Comparison of ENCODE assay signal across 14 cellular contexts in genomic region chr9:20320921-20321320, GRCh38.
DNase-seq lines count a peak whose midpoint lies in the region; ATAC-seq and TF ChIP-seq lines count a peak whose summit lies in the region.
"Had no signal": no experiment of that assay in that cellular context is flagged by ENCODE, and none has a peak within 500 bp of the region (broad histone marks: within the 10 kb centered on the region; RNA-seq: fewer than 3 reads in every experiment).

No MANE protein-coding gene starts in this region.

- peaks cover 0 to 6% of the 10 kb centered on the region in 2 donors for H3K4me1 ChIP-seq in left lung

- no peak for DNase-seq in stimulated activated naive CD8-positive, alpha-beta T cell treated with anti-CD3 and anti-CD28 coated beads, Interleukin-15, Interleukin-2, amounts not matched to agents 100 U/mL and 50 U/mL, for 24 hours
- DNase-seq in left lung (no peak), middle frontal gyrus (ENCODE audit: extremely low spot score, low spot score) (no peak), NCI-H1105 (lab: John Stamatoyannopoulos, UW) (no peak)
- DNase-seq in activated CD4-positive, CD25-positive, alpha-beta regulatory T cell (lab: John Stamatoyannopoulos, UW), result no peak
- DNase-seq: DMS 273 treated with DMSO at 0.1 percent for 48 hours, dorsolateral prefrontal cortex, NCI-H2171 treated with DMSO at 0.1 percent for 48 hours, occipital lobe, WERI-Rb-1 had no signal

- no peak for TF ChIP-seq CTCF in left lung (IDR thresholded peaks at IDR 0.05)

- H3K27ac ChIP-seq in left lung, result no peak overlapping the region
- H3K27ac ChIP-seq: dorsolateral prefrontal cortex, WERI-Rb-1 had no signal

- H3K9me3 ChIP-seq in left lung, result no peaks in the 10 kb centered on the region
- H3K9me3 ChIP-seq: SJSA1 had no signal

- H3K27me3 ChIP-seq in left lung, result no peaks in the 10 kb centered on the region
- H3K27me3 ChIP-seq: SJSA1 had no signal

- peak overlapping the region; percentile 88 for H3K27ac Mint-ChIP-seq in stimulated activated naive CD8-positive, alpha-beta T cell treated with anti-CD3 and anti-CD28 coated beads, Interleukin-15, Interleukin-2, amounts not matched to agents 100 ng/mL and 50 ng/mL, for 24 hours
- H3K27ac Mint-ChIP-seq in activated naive CD8-positive, alpha-beta T cell, result peak overlapping the region; percentile 75

- no peaks in the 10 kb centered on the region for H3K9me3 Mint-ChIP-seq in stimulated activated naive CD8-positive, alpha-beta T cell treated with anti-CD3 and anti-CD28 coated beads, Interleukin-15, Interleukin-2, amounts not matched to agents 100 ng/mL and 50 ng/mL, for 24 hours
- no peaks in the 10 kb centered on the region for H3K9me3 Mint-ChIP-seq in activated naive CD8-positive, alpha-beta T cell (ENCODE audit: low read depth)

- H3K4me3 Mint-ChIP-seq in stimulated activated naive CD8-positive, alpha-beta T cell treated with anti-CD3 and anti-CD28 coated beads, Interleukin-15, Interleukin-2, amounts not matched to agents 100 ng/mL and 50 ng/mL, for 24 hours, result no peak overlapping the region
- peak overlapping the region; percentile 61 for H3K4me3 Mint-ChIP-seq in activated naive CD8-positive, alpha-beta T cell

- intact Hi-C loops in left lung (cut with DNase I), result no loop called here

- H3K27me3 Mint-ChIP-seq in stimulated activated naive CD8-positive, alpha-beta T cell treated with anti-CD3 and anti-CD28 coated beads, Interleukin-15, Interleukin-2, amounts not matched to agents 100 ng/mL and 50 ng/mL, for 24 hours, result no peaks in the 10 kb centered on the region
- H3K27me3 Mint-ChIP-seq in activated naive CD8-positive, alpha-beta T cell, result no peaks in the 10 kb centered on the region

- no peak for ATAC-seq in stimulated activated naive CD8-positive, alpha-beta T cell treated with anti-CD3 and anti-CD28 coated beads, Interleukin-15, Interleukin-2, amounts not matched to agents 100 U/mL and 50 U/mL, for 24 hours
- ATAC-seq in left lung, result peak; percentile 51
- ATAC-seq in HG02973 (IDR thresholded peaks at IDR 0.05; ENCODE audit: unreplicated experiment), result no peak

- H3K36me3 ChIP-seq in left lung, result no peaks in the 10 kb centered on the region
- H3K36me3 ChIP-seq: SJSA1, WERI-Rb-1 had no signal

- H3K4me3 ChIP-seq in left lung, result no peak overlapping the region
- H3K4me3 ChIP-seq: dorsolateral prefrontal cortex, SJSA1 had no signal

- no peaks in the 10 kb centered on the region for H3K36me3 Mint-ChIP-seq in stimulated activated naive CD8-positive, alpha-beta T cell treated with anti-CD3 and anti-CD28 coated beads, Interleukin-15, Interleukin-2, amounts not matched to agents 100 ng/mL and 50 ng/mL, for 24 hours (ENCODE audit: low read depth)
- H3K36me3 Mint-ChIP-seq in activated naive CD8-positive, alpha-beta T cell, result peaks cover 20% of the 10 kb centered on the region

- H3K4me1 Mint-ChIP-seq in stimulated activated naive CD8-positive, alpha-beta T cell treated with anti-CD3 and anti-CD28 coated beads, Interleukin-15, Interleukin-2, amounts not matched to agents 100 ng/mL and 50 ng/mL, for 24 hours (ENCODE audit: low read depth), result peaks cover 87% of the 10 kb centered on the region
- H3K4me1 Mint-ChIP-seq in activated naive CD8-positive, alpha-beta T cell (ENCODE audit: low read depth), result peaks cover 83% of the 10 kb centered on the region
